Comparison of ENCODE assay signal across 10 cellular contexts in the genomic region with DNA sequence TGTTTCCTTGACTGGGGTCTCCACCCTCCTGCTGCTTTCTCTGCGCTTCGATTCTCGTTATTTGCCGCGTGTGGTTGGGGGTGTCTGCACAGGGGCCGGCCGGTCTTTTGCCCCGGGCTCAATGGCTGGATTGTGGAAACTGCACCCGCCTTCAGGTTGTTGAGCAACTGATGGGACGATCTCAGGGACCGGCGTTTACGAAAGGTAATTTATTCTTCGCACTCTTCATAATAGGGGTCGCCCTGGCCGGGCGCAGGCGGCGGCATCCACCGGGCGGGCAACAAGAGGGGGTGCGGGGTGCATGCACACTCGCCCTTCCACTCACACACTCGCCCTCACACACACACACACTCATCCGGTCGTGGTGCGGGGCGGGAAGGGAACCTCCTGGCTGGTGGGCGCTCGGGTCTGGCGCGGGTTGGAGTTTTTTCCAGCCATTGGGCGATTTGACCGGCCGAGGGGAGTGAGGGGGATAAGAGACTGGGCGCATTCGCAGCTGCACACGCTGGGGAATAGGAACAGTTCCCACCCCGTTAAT. TPM values are rescaled to one million over a fixed set of nuclear protein-coding genes. Genes with fewer than 3 reads are reported as not detected.
A peak's percentile ranks its signal among the peaks of the same experiment; 100 is the strongest.
DNase-seq lines count a peak whose midpoint lies in the region; ATAC-seq and TF ChIP-seq lines count a peak whose summit lies in the region.
"Had no signal": no experiment of that assay in that cellular context is flagged by ENCODE, and none has a peak within 500 bp of the region (broad histone marks: within the 10 kb centered on the region; RNA-seq: fewer than 3 reads in every experiment).

No MANE protein-coding gene starts in this region.

- H3K4me3 Mint-ChIP-seq in brain, result peak overlapping the region; percentile 93 to 99 (median 97)

- H3K4me1 ChIP-seq in HUES64 (ENCODE audit: insufficient read depth, low read length), result peaks cover 36% of the 10 kb centered on the region
- H3K4me1 ChIP-seq in stomach, result peaks cover 5 to 40% (median 35%) of the 10 kb centered on the region in 4 donors

- no peaks in the 10 kb centered on the region for H3K9me3 ChIP-seq in HUES64 (ENCODE audit: insufficient read depth, low read depth, low read length)
- H3K9me3 ChIP-seq in stomach, result no peaks in the 10 kb centered on the region

- H3K36me3 ChIP-seq in HUES64 (ENCODE audit: insufficient read depth, low read length) (no peaks in the 10 kb centered on the region), stomach (no peaks in the 10 kb centered on the region)

- H3K4me1 Mint-ChIP-seq in brain, result peaks cover 45% of the 10 kb centered on the region

- peaks cover 3% of the 10 kb centered on the region for H3K36me3 Mint-ChIP-seq in brain

- H3K4me3 ChIP-seq in HUES64 (ENCODE audit: low read length) (peak overlapping the region; percentile 85), stomach (peak overlapping the region; percentile 51 to 89 (median 68))

- peak overlapping the region; percentile 78 to 97 (median 96) for H3K27ac Mint-ChIP-seq in brain

- no peak overlapping the region for H3K27ac ChIP-seq in HUES64 (ENCODE audit: low read depth, low read length)
- H3K27ac ChIP-seq in stomach, result peak overlapping the region; percentile 21 to 81 (median 71)

- DNase-seq in iPS-NIHi11 (ENCODE audit: low spot score) (peak; percentile 23), stomach (no peak), H4 (ENCODE audit: low spot score) (no peak), DMS79 (lab: John Stamatoyannopoulos, UW) (no peak)
- no peak for DNase-seq in activated CD4-positive, alpha-beta T cell treated with anti-CD3 and anti-CD28 coated beads for 1 hour
- DNase-seq: stimulated activated naive CD4-positive, alpha-beta T cell had no signal

- peaks cover 0 to 7% (median 0%) of the 10 kb centered on the region in 5 experiments for H3K9me3 Mint-ChIP-seq in brain

- peak overlapping the region; percentile 61 for H3K9ac ChIP-seq in HUES64 (ENCODE audit: low read depth, low read length)

- no peak for TF ChIP-seq POLR2A in stomach (IDR thresholded peaks at IDR 0.05)

- H3K27me3 ChIP-seq in HUES64 (ENCODE audit: insufficient read depth, low read length) (peaks cover 62% of the 10 kb centered on the region), stomach (peaks cover 0 to 59% (median 39%) of the 10 kb centered on the region in 3 donors)

- under 1% methylated on average over 33 of the region's 39 CpGs for whole genome bisulfite sequencing in HUES64
- 1 to 7% (median 1%) methylated on average over 32 to 39 of the region's 39 CpGs for WGBS in stomach, 5 donors

- no peak for TF ChIP-seq EP300 in stomach (IDR thresholded peaks at IDR 0.05)

- ATAC-seq in GM21619 (IDR thresholded peaks at IDR 0.05; ENCODE audit: unreplicated experiment), result no peak

- intact Hi-C loops in stomach (cut with DNase I; ENCODE audit: low total_unique reads), result no loop called here

- TF ChIP-seq CTCF in brain (conservative IDR thresholded peaks at IDR 0.05) (no peak), stomach (IDR thresholded peaks at IDR 0.05) (no peak)

- H3K27me3 Mint-ChIP-seq in brain, result peaks cover 82% of the 10 kb centered on the region

RNA-seq across cellular contexts. Expression of a gene that starts 1.5 kb away (rescaled TPM):
- 9.1 TPM for polyA plus RNA-seq in HUES64 (2013, experiment 1 of 2)
- 12.4 TPM for polyA plus RNA-seq in HUES64 (2013, experiment 2 of 2)
- 10.6 TPM for polyA plus RNA-seq in brain (ENCODE audit: insufficient read depth, low read depth, low replicate concordance)
- total RNA-seq in stomach, result 100 to 1,000 TPM in 1 of 5 donors, 10 to 100 TPM in 2, 1 to 10 TPM in 2; 1.3 to 109 (median 11.7) TPM
- 1 to 10 TPM in 1 of 3 donors, under 1 TPM in 2; 0.48 to 2.0 (median 0.81) TPM for polyA plus RNA-seq in stomach
- not detected in 2 replicates for total RNA-seq in H4 (2014; rRNA removed; shearing (Covaris generic))
- total RNA-seq: RPMI7951 had no signal
